ENCODE assay signal across 8 cellular contexts in the genomic region with DNA sequence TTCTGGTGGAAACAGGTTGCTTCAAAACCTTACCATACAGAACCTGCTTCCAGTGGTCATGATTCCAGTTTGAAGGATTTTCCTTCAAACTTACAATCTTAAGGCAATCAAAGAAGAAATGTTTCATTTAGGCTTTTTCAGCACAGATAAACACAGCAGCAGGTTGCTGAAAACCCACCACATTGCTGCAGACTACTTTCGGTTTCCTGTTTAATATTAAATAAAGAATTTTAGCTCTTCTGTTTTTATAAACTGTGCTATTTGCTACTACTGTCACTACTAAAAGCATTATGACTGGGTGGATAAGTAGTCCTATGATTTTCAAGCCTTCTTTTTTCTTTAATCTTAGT. TPM values are rescaled to one million over a fixed set of nuclear protein-coding genes. Genes with fewer than 3 reads are reported as not detected.
DNase-seq lines count a peak whose midpoint lies in the region; ATAC-seq and TF ChIP-seq lines count a peak whose summit lies in the region.

No MANE protein-coding gene starts in this region.

- no peak overlapping the region for H3K4me3 Mint-ChIP-seq in nephron progenitor cell

- DNase-seq in caudate nucleus (lab: John Stamatoyannopoulos, UW) (no peak), psoas muscle (no peak), NCI-H2227 (lab: John Stamatoyannopoulos, UW; ENCODE audit: unreplicated experiment) (no peak), Ammon's horn (ENCODE audit: low spot score) (no peak), DMS 273 treated with DMSO at 0.1 percent for 48 hours (lab: John Stamatoyannopoulos, UW) (no peak), nephron progenitor cell (no peak)

- ATAC-seq in GM19372 (IDR thresholded peaks at IDR 0.05; ENCODE audit: low read depth, unreplicated experiment), result peak; percentile 1
- ATAC-seq in HG03175 (IDR thresholded peaks at IDR 0.05; ENCODE audit: unreplicated experiment), result peak; percentile 4
- no peak for ATAC-seq in psoas muscle

- 26 to 38% (median 29%) methylated on average over 1 of the region's 1 CpG for WGBS in psoas muscle, 3 donors

- no peaks in the 10 kb centered on the region for H3K9me3 ChIP-seq in psoas muscle

- no peaks in the 10 kb centered on the region for H3K36me3 ChIP-seq in psoas muscle (ENCODE audit: insufficient read depth in 1 of 2, low read depth in 1 of 2)

- peaks cover 11% of the 10 kb centered on the region for H3K36me3 Mint-ChIP-seq in nephron progenitor cell (ENCODE audit: low read depth)

- H3K9me3 Mint-ChIP-seq in nephron progenitor cell, result peaks cover 8% of the 10 kb centered on the region

- peak overlapping the region; percentile 54 for H3K4me3 ChIP-seq in psoas muscle

- H3K4me1 ChIP-seq in psoas muscle, result peaks cover 41% of the 10 kb centered on the region

- no peaks in the 10 kb centered on the region for H3K27me3 ChIP-seq in psoas muscle (ENCODE audit: insufficient read depth in 3 of 3, low read length in 2 of 3)

- peak overlapping the region; percentile 58 for H3K27ac ChIP-seq in caudate nucleus (ENCODE audit: low read depth, low read length)
- peak overlapping the region; percentile 70 for H3K27ac ChIP-seq in psoas muscle

- intact Hi-C loops in psoas muscle (cut with DNase I), result no loop called here

- peaks cover 8% of the 10 kb centered on the region for H3K27me3 Mint-ChIP-seq in nephron progenitor cell (ENCODE audit: low read depth, poor library complexity)

- no peak for TF ChIP-seq CTCF in psoas muscle (IDR thresholded peaks at IDR 0.05)
- TF ChIP-seq CTCF in nephron progenitor cell (IDR thresholded peaks at IDR 0.05), result no peak

- H3K4me1 Mint-ChIP-seq in nephron progenitor cell, result peaks cover 32% of the 10 kb centered on the region

- H3K27ac Mint-ChIP-seq in nephron progenitor cell, result no peak overlapping the region

RNA-seq across cellular contexts. Expression of a gene that starts 13.2 kb away (rescaled TPM):
- 100 to 1,000 TPM in 2 of 4 donors, 10 to 100 TPM in 2; 73.6 to 123 (median 101) TPM for total RNA-seq in psoas muscle
- polyA plus RNA-seq in psoas muscle, result 10 to 100 TPM; 10.1 to 47.3 (median 25.6) TPM

Comparison
In these comparisons a context has a peak if more than half of its experiments do, and no peak if none do; other contexts are left out.
1. ATAC-seq: peak in GM19372 (single experiment) and HG03175 (single experiment); none in psoas muscle (0 of 4).